14 cellular contexts compared by ENCODE assay signal in the genomic region with DNA sequence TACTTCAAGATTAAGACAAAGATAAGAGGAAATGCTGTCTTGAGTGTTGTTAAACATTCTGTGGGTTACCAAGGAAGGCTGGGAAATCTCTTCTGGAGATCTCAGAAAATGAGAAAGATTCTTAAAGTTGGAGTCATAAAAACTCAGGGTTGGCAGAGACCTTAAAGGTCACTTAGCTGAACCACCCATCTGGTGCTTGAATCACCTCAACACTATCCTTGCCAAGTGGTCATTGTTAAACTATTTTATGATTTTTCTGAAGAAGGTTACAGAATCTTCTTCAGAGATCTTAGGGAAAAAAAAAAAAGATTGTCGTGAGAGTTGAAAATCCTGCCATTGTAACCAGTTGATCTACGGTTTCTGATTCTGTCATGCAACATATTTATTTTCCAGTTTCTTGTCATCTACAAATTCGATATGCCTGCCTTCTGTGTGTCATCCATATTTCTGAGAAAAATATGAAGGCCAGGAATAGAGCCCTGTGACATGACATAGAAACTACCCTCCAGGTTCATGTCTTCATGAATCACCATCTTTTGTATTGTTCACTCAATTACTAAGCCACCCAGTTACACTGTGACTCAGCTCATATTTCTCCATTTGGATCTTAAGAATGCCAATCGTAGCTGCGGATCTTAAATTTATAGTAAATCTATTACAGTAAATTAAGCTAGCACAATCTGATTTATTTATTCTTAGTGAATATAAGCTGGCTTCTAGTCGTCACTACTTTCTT.
DNase-seq lines count a peak whose midpoint lies in the region; ATAC-seq and TF ChIP-seq lines count a peak whose summit lies in the region.
"Had no signal": no experiment of that assay in that cellular context is flagged by ENCODE, and none has a peak within 500 bp of the region (broad histone marks: within the 10 kb centered on the region; RNA-seq: fewer than 3 reads in every experiment).

No MANE protein-coding gene starts in this region.

- no peaks in the 10 kb centered on the region for H3K27me3 Mint-ChIP-seq in MCF 10A (ENCODE audit: insufficient read depth, unreplicated experiment)
- no peaks in the 10 kb centered on the region for H3K27me3 Mint-ChIP-seq in nephron progenitor cell (ENCODE audit: low read depth, poor library complexity)
- H3K27me3 Mint-ChIP-seq: CD4-positive, CD25-positive, alpha-beta regulatory T cell had no signal

- no peak overlapping the region for H3K27ac ChIP-seq in breast epithelium
- H3K27ac ChIP-seq: hepatocyte had no signal

- BruUV-seq in MCF 10A (replicated peaks; lab: Mats Ljungman, UMichigan), result no TSS peak

- H3K27ac Mint-ChIP-seq in MCF 10A (ENCODE audit: low read depth, unreplicated experiment), result peak overlapping the region; percentile 95
- H3K27ac Mint-ChIP-seq in stimulated activated effector memory CD8-positive, alpha-beta T cell treated with anti-CD3 and anti-CD28 coated beads, Interleukin-12 subunit alpha, Interleukin-12 subunit beta, amount 100 ng/mL, for 72 hours, result peak overlapping the region; percentile 78
- H3K27ac Mint-ChIP-seq in nephron progenitor cell, result no peak overlapping the region
- H3K27ac Mint-ChIP-seq: CD4-positive, CD25-positive, alpha-beta regulatory T cell had no signal

- CTCF ChIA-PET in MCF 10A (lab: Yijun Ruan, JAX), result interaction anchor here (0.8 to 2.3 kb wide), 2 partner anchors 19 to 25 kb away, joined by 3 to 11 read pairs; no protein-coding TSS in a partner anchor

- no peaks in the 10 kb centered on the region for H3K9me3 Mint-ChIP-seq in MCF 10A (ENCODE audit: unreplicated experiment)
- no peaks in the 10 kb centered on the region for H3K9me3 Mint-ChIP-seq in stimulated activated effector memory CD8-positive, alpha-beta T cell treated with anti-CD3 and anti-CD28 coated beads, Interleukin-12 subunit alpha, Interleukin-12 subunit beta, amount 100 ng/mL, for 72 hours
- no peaks in the 10 kb centered on the region for H3K9me3 Mint-ChIP-seq in nephron progenitor cell
- H3K9me3 Mint-ChIP-seq: CD4-positive, CD25-positive, alpha-beta regulatory T cell had no signal

- ATAC-seq in SK-N-SH treated with all-trans-retinoic acid at 6 μM for 48 hours (peak; percentile 88), HG02852 (IDR thresholded peaks at IDR 0.05; ENCODE audit: unreplicated experiment) (no peak)
- ATAC-seq in stimulated activated effector memory CD8-positive, alpha-beta T cell treated with anti-CD3 and anti-CD28 coated beads, Interleukin-12 subunit alpha, Interleukin-12 subunit beta, amount 100 ng/mL, for 72 hours, result peak; percentile 99

- H3K27me3 ChIP-seq in breast epithelium, result no peaks in the 10 kb centered on the region
- H3K27me3 ChIP-seq: hepatocyte had no signal

- intact Hi-C loops in MCF 10A (cut with micrococcal nuclease), result no loop called here
- intact Hi-C loops in breast epithelium (cut with DNase I; ENCODE audit: low total_unique reads), result loop anchor here (10.0 kb wide), 1 partner anchor 198 kb away; no protein-coding TSS in a partner anchor
- intact Hi-C loops in lower leg skin (cut with DNase I; ENCODE audit: low total_unique reads), result no loop called here

- POLR2A ChIA-PET in MCF 10A (lab: Yijun Ruan, JAX), result interaction anchor here (0.6 to 1.7 kb wide), 3 partner anchors 10 to 955 kb away, joined by 3 to 9 read pairs (median 4); no protein-coding TSS in a partner anchor

- H3K4me1 Mint-ChIP-seq in MCF 10A (ENCODE audit: insufficient read depth, unreplicated experiment) (peaks cover 20% of the 10 kb centered on the region), nephron progenitor cell (no peaks in the 10 kb centered on the region)
- peaks cover 25% of the 10 kb centered on the region for H3K4me1 Mint-ChIP-seq in stimulated activated effector memory CD8-positive, alpha-beta T cell treated with anti-CD3 and anti-CD28 coated beads, Interleukin-12 subunit alpha, Interleukin-12 subunit beta, amount 100 ng/mL, for 72 hours

- no peaks in the 10 kb centered on the region for H3K9me3 ChIP-seq in breast epithelium

- H3K4me3 Mint-ChIP-seq in MCF 10A (ENCODE audit: unreplicated experiment) (peak overlapping the region; percentile 55), nephron progenitor cell (no peak overlapping the region)
- H3K4me3 Mint-ChIP-seq in stimulated activated effector memory CD8-positive, alpha-beta T cell treated with anti-CD3 and anti-CD28 coated beads, Interleukin-12 subunit alpha, Interleukin-12 subunit beta, amount 100 ng/mL, for 72 hours, result no peak overlapping the region
- H3K4me3 Mint-ChIP-seq: CD4-positive, CD25-positive, alpha-beta regulatory T cell had no signal

- H3K4me3 ChIP-seq in breast epithelium (no peak overlapping the region), lower leg skin (ENCODE audit: low read depth, poor library complexity, severe bottlenecking) (no peak overlapping the region)
- H3K4me3 ChIP-seq: hepatocyte had no signal

- DNase-seq in MCF 10A (ENCODE audit: unreplicated experiment) (peak; percentile 81), breast epithelium (ENCODE audit: low spot score in 2 of 2) (no peak), fibroblast of peridontal ligament (ENCODE audit: extremely low read depth) (peak; percentile 94), nephron progenitor cell (no peak), lower leg skin (ENCODE audit: low spot score in 2 of 2) (no peak)
- no peak for DNase-seq in stimulated activated effector memory CD8-positive, alpha-beta T cell treated with anti-CD3 and anti-CD28 coated beads, Interleukin-12 subunit alpha, Interleukin-12 subunit beta, amount 100 ng/mL, for 72 hours (ENCODE audit: low spot score in 2 of 2)
- DNase-seq: activated CD8-positive, alpha-beta memory T cell treated with anti-CD3 and anti-CD28 coated beads, Interleukin-2, amount 50 U/mL, for 4 hours; CD4-positive, CD25-positive, alpha-beta regulatory T cell; cerebellar nuclear complex; Kasumi-1; NCI-H446 had no signal

- H3K36me3 ChIP-seq in breast epithelium, result no peaks in the 10 kb centered on the region

- no peaks in the 10 kb centered on the region for H3K4me1 ChIP-seq in breast epithelium

- H3K36me3 Mint-ChIP-seq in MCF 10A (ENCODE audit: insufficient read depth, unreplicated experiment) (peaks cover 25% of the 10 kb centered on the region), nephron progenitor cell (ENCODE audit: low read depth) (peaks cover 29% of the 10 kb centered on the region)
- H3K36me3 Mint-ChIP-seq in stimulated activated effector memory CD8-positive, alpha-beta T cell treated with anti-CD3 and anti-CD28 coated beads, Interleukin-12 subunit alpha, Interleukin-12 subunit beta, amount 100 ng/mL, for 72 hours, result peaks cover 28% of the 10 kb centered on the region

- TF ChIP-seq CTCF in MCF 10A (IDR thresholded peaks at IDR 0.05; ENCODE audit: unreplicated experiment) (no peak), breast epithelium (IDR thresholded peaks at IDR 0.05) (no peak), nephron progenitor cell (IDR thresholded peaks at IDR 0.05) (no peak), lower leg skin (IDR thresholded peaks at IDR 0.05) (no peak)

- TF ChIP-seq POLR2A in breast epithelium (IDR thresholded peaks at IDR 0.05) (no peak), lower leg skin (IDR thresholded peaks at IDR 0.05) (no peak)

- WGBS in lower leg skin, 2 donors, result 73 to 74% methylated on average over 6 of the region's 6 CpGs

TF ChIP-seq in SK-N-SH treated with all-trans-retinoic acid at 6 μM for 48 hours, 23 proteins besides CTCF, POLR2A, EP300 and RAD21 (continues in another document):
- 0 out of 2 replicates have a peak, but pooled peaks have one; percentile 29 for TF ChIP-seq ZC3H10 (CRISPR knock-in tag; IDR thresholded peaks at IDR 0.05)
- TF ChIP-seq, protein P1, sequence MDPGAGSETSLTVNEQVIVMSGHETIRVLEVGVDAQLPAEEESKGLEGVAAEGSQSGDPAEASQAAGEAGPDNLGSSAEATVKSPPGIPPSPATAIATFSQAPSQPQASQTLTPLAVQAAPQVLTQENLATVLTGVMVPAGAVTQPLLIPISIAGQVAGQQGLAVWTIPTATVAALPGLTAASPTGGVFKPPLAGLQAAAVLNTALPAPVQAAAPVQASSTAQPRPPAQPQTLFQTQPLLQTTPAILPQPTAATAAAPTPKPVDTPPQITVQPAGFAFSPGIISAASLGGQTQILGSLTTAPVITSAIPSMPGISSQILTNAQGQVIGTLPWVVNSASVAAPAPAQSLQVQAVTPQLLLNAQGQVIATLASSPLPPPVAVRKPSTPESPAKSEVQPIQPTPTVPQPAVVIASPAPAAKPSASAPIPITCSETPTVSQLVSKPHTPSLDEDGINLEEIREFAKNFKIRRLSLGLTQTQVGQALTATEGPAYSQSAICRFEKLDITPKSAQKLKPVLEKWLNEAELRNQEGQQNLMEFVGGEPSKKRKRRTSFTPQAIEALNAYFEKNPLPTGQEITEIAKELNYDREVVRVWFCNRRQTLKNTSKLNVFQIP (CRISPR knock-in tag; IDR thresholded peaks at IDR 0.05; ENCODE audit: borderline replicate concordance, low read depth), result no peak
- TF ChIP-seq ZNF70 (CRISPR knock-in tag; IDR thresholded peaks at IDR 0.05), result peak; percentile 87
- no peak for TF ChIP-seq BACH2 (CRISPR knock-in tag; IDR thresholded peaks at IDR 0.05; ENCODE audit: borderline replicate concordance)
- TF ChIP-seq, protein P2, sequence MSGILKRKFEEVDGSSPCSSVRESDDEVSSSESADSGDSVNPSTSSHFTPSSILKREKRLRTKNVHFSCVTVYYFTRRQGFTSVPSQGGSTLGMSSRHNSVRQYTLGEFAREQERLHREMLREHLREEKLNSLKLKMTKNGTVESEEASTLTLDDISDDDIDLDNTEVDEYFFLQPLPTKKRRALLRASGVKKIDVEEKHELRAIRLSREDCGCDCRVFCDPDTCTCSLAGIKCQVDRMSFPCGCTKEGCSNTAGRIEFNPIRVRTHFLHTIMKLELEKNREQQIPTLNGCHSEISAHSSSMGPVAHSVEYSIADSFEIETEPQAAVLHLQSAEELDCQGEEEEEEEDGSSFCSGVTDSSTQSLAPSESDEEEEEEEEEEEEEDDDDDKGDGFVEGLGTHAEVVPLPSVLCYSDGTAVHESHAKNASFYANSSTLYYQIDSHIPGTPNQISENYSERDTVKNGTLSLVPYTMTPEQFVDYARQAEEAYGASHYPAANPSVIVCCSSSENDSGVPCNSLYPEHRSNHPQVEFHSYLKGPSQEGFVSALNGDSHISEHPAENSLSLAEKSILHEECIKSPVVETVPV (CRISPR knock-in tag; IDR thresholded peaks at IDR 0.05), result no peak; the same call in 1 of the 2 replicates
- TF ChIP-seq ZNF8 (CRISPR knock-in tag; IDR thresholded peaks at IDR 0.05), result no peak
- TF ChIP-seq ISL1 (CRISPR knock-in tag; IDR thresholded peaks at IDR 0.05), result peak; percentile 92
- TF ChIP-seq OSR1 (CRISPR knock-in tag; IDR thresholded peaks at IDR 0.05), result no peak

Comparison
In these comparisons a context has a peak if more than half of its experiments do, and no peak if none do; other contexts are left out.
1. DNase-seq: peak in MCF 10A (single experiment) and fibroblast of peridontal ligament (single experiment); none in breast epithelium (0 of 2), stimulated activated effector memory CD8-positive, alpha-beta T cell treated with anti-CD3 and anti-CD28 coated beads, Interleukin-12 subunit alpha, Interleukin-12 subunit beta, amount 100 ng/mL, for 72 hours (0 of 2), nephron progenitor cell (single experiment) and lower leg skin (0 of 2).